ENCODE assay signal across 19 cellular contexts in genomic region chr2:239866778-239867177, GRCh38.
"Had no signal": no experiment of that assay in that cellular context is flagged by ENCODE, and none has a peak within 500 bp of the region (broad histone marks: within the 10 kb centered on the region; RNA-seq: fewer than 3 reads in every experiment).

No MANE protein-coding gene starts in this region.

- H3K4me3 ChIP-seq: SJSA1, SK-N-MC had no signal

- DNase-seq: KBM-7, MV-4-11, NCI-H1048, NCI-H1105, NCI-H1417, NCI-H146, NCI-H1694 treated with DMSO at 0.1 percent for 48 hours, NCI-H2081, NCI-H2107, NCI-H2227 treated with DMSO at 0.1 percent for 48 hours, NCI-H524, NCI-H526 treated with DMSO at 0.1 percent for 48 hours, NCI-H748 treated with DMSO at 0.1 percent for 48 hours, Right ventricle myocardium superior, RPMI8226, SIG-M5 had no signal

- FAIRE-seq: RCC 7860 had no signal

- H3K27me3 ChIP-seq: SJSA1 had no signal

- H3K36me3 ChIP-seq: SJSA1 had no signal

- H3K27ac ChIP-seq: SJSA1, SK-N-MC had no signal

- H3K4me1 ChIP-seq: SJSA1 had no signal
